31 cellular contexts compared by ENCODE assay signal in the genomic region with DNA sequence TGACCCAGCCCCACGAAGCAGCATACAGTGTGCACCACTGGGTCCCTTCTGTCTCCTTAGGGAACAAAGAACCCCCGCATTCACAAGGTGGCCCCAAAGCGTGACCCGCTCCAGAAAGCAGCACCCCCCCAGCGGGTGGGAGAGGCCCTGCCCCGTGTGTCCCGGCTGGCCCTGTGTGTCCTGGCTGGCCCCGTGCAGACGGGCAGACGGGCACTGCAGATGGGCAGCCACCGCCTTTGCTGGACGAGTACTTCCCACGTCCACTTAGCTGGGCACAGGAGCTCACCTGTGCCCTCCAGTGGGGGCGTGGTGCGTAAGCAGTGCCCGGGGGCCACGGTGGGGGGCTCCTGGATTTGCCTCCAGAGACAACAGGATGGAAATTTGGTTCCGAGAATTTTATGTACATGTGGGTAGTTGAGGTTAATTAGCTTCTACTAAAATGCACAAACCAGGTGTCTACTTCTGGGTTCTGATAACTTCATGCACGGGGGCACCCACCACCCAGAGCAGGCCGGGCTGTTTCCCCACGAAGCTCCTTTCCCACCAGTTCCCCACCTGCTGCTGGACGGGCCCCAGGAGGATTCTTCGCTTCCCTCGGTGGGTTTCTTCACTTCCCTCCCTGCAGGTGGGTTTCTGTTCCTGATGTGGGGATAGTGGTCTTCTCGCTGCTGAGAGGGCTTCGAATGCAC. TPM values are rescaled to one million over a fixed set of nuclear protein-coding genes. Genes with fewer than 3 reads are reported as not detected.
DNase-seq lines count a peak whose midpoint lies in the region; ATAC-seq, FAIRE-seq and TF ChIP-seq lines count a peak whose summit lies in the region.
"Had no signal": no experiment of that assay in that cellular context is flagged by ENCODE, and none has a peak within 500 bp of the region (broad histone marks: within the 10 kb centered on the region; RNA-seq: fewer than 3 reads in every experiment).

No MANE protein-coding gene starts in this region.

- H3K4ac ChIP-seq in mesenchymal stem cell (ENCODE audit: low read depth in 1 of 2, low read length in 2 of 2) = no peak overlapping the region

- H4K20me1 ChIP-seq in HepG2 (ENCODE audit: insufficient read depth, low read length) = no peaks in the 10 kb centered on the region
- H4K20me1 ChIP-seq in neural progenitor cell (ENCODE audit: low read depth) = no peaks in the 10 kb centered on the region

- TF ChIP-seq EP300 in HepG2 (IDR thresholded peaks at IDR 0.05; ENCODE audit: low read depth in 2 of 2, low read length in 2 of 2) (no peak), HepG2 (CRISPR knock-in tag; IDR thresholded peaks at IDR 0.05; ENCODE audit: borderline replicate concordance) (no peak)

- H3K27ac Mint-ChIP-seq in neural progenitor cell = no peak overlapping the region
- H3K27ac Mint-ChIP-seq: activated naive CD4-positive, alpha-beta T cell treated with anti-CD3 and anti-CD28 coated beads, Interleukin-2, amount 10 ng/mL, durations not matched to agents 7 days and 5 days; activated T-cell treated with anti-CD3 and anti-CD28 coated beads, Interleukin-2, amount 50 U/mL, for 72 hours; natural killer cell; stimulated activated naive CD8-positive, alpha-beta T cell treated with anti-CD3 and anti-CD28 coated beads, Interleukin-15, Interleukin-2, amounts not matched to agents 100 ng/mL and 50 ng/mL, for 24 hours had no signal

- BruUV-seq in HepG2 (replicated peaks; lab: Mats Ljungman, UMichigan) = no TSS peak

- no peaks in the 10 kb centered on the region for H3K27me3 ChIP-seq in right lobe of liver
- H3K27me3 ChIP-seq in HepG2 (ENCODE audit: control insufficient read depth in 1 of 2, insufficient read depth in 2 of 2, low read length in 2 of 2) = peaks cover 13 to 73% of the 10 kb centered on the region in 2 experiments; a peak in 4 of 5 replicates
- H3K27me3 ChIP-seq in mesenchymal stem cell (ENCODE audit: control insufficient read depth in 1 of 2, insufficient read depth in 1 of 2, low read length in 2 of 2) = peaks cover 0 to 84% of the 10 kb centered on the region in 2 experiments
- no peaks in the 10 kb centered on the region for H3K27me3 ChIP-seq in neural progenitor cell
- H3K27me3 ChIP-seq: brain microvascular endothelial cell had no signal

- H2AFZ ChIP-seq in HepG2 (ENCODE audit: low read length) = no peak overlapping the region
- H2AFZ ChIP-seq in mesenchymal stem cell (ENCODE audit: low read depth, low read length) = no peak overlapping the region
- no peak overlapping the region for H2AFZ ChIP-seq in neural progenitor cell (replicated peaks)

- H3K23ac ChIP-seq in mesenchymal stem cell (ENCODE audit: low read length in 2 of 2) = no peak overlapping the region

- no peaks in the 10 kb centered on the region for H3K9me3 ChIP-seq in right lobe of liver
- H3K9me3 ChIP-seq in HepG2 (ENCODE audit: low read length) = no peaks in the 10 kb centered on the region
- no peaks in the 10 kb centered on the region for H3K9me3 ChIP-seq in mesenchymal stem cell (ENCODE audit: control insufficient read depth, low read length)
- no peaks in the 10 kb centered on the region for H3K9me3 ChIP-seq in neural progenitor cell (ENCODE audit: low read depth)
- H3K9me3 ChIP-seq: heart right ventricle, mucosa of descending colon, SJCRH30, thoracic aorta had no signal

- DNase-seq in right lobe of liver = peak in 2 of 3 donors; percentile 17 to 39
- no peak for DNase-seq in HepG2 (ENCODE audit: low spot score)
- DNase-seq in coronary artery (ENCODE audit: low spot score) = peak; percentile 68
- peak; percentile 52 for DNase-seq in posterior vena cava (ENCODE audit: low spot score)
- DNase-seq in mesenchymal stem cell = no peak
- DNase-seq in AG20443 (ENCODE audit: low spot score) = no peak
- no peak for DNase-seq in neural progenitor cell (ENCODE audit: low spot score)
- DNase-seq: activated CD4-positive, alpha-beta T cell treated with anti-CD3 and anti-CD28 coated beads, Interleukin-2, amount 50 U/mL, for 4 hours; activated naive CD4-positive, alpha-beta T cell treated with anti-CD3 and anti-CD28 coated beads, Interleukin-2, amount 10 ng/mL, durations not matched to agents 7 days and 5 days; activated T-cell treated with anti-CD3 and anti-CD28 coated beads, Interleukin-2, amount 50 U/mL, for 72 hours; amniotic stem cell; brain microvascular endothelial cell; DMS79; foreskin melanocyte; GF-D8; heart right ventricle; mucosa of descending colon; MV-4-11; natural killer cell; NCI-H146; NCI-H226; NCI-H748 treated with DMSO at 0.1 percent for 48 hours; SJCRH30; T1000 had no signal

- no peak overlapping the region for H3K4me3 ChIP-seq in right lobe of liver
- H3K4me3 ChIP-seq in HepG2 (replicated peaks in 1 of 3; ENCODE audit: insufficient read depth in 1 of 3, low read depth in 2 of 3, low read length in 3 of 3) = no peak overlapping the region
- H3K4me3 ChIP-seq in coronary artery = no peak overlapping the region
- no peak overlapping the region for H3K4me3 ChIP-seq in mesenchymal stem cell (ENCODE audit: insufficient read depth in 1 of 2, low read depth in 1 of 2, low read length in 2 of 2)
- no peak overlapping the region for H3K4me3 ChIP-seq in neural progenitor cell
- H3K4me3 ChIP-seq: dorsolateral prefrontal cortex, heart right ventricle, lung, mucosa of descending colon, SJCRH30, skin epidermis, thoracic aorta had no signal

- no peak for FAIRE-seq in HepG2 (lab: Jason Lieb, UNC)
- FAIRE-seq: RCC 7860 had no signal

- H3K9me3 Mint-ChIP-seq in neural progenitor cell = peaks cover 3% of the 10 kb centered on the region
- H3K9me3 Mint-ChIP-seq: activated naive CD4-positive, alpha-beta T cell treated with anti-CD3 and anti-CD28 coated beads, Interleukin-2, amount 10 ng/mL, durations not matched to agents 7 days and 5 days; activated T-cell treated with anti-CD3 and anti-CD28 coated beads, Interleukin-2, amount 50 U/mL, for 72 hours; natural killer cell; stimulated activated naive CD8-positive, alpha-beta T cell treated with anti-CD3 and anti-CD28 coated beads, Interleukin-15, Interleukin-2, amounts not matched to agents 100 ng/mL and 50 ng/mL, for 24 hours had no signal

- no peak overlapping the region for H4K91ac ChIP-seq in mesenchymal stem cell (ENCODE audit: low read length)

- ATAC-seq in right lobe of liver = no peak
- no peak for ATAC-seq in HepG2
- ATAC-seq: activated T-cell treated with anti-CD3 and anti-CD28 coated beads, Interleukin-2, amount 50 U/mL, for 72 hours; HCT116; heart right ventricle; mucosa of descending colon; natural killer cell had no signal

- H3K4me1 Mint-ChIP-seq in neural progenitor cell = peaks cover 38% of the 10 kb centered on the region

- no peak overlapping the region for H2AK5ac ChIP-seq in mesenchymal stem cell (ENCODE audit: low read length, severe bottlenecking)

- TF ChIP-seq CTCF in right lobe of liver (IDR thresholded peaks at IDR 0.05) (no peak), HepG2 (CRISPR knock-in tag; IDR thresholded peaks at IDR 0.05) (no peak), coronary artery (IDR thresholded peaks at IDR 0.05) (no peak), neural progenitor cell (IDR thresholded peaks at IDR 0.05) (no peak)

- H3K36me3 ChIP-seq in right lobe of liver (no peaks in the 10 kb centered on the region), HepG2 (replicated peaks in 1 of 2; ENCODE audit: control insufficient read depth in 1 of 2, insufficient read depth in 2 of 2, low read length in 2 of 2) (no peaks in the 10 kb centered on the region), mesenchymal stem cell (ENCODE audit: control insufficient read depth in 1 of 2, insufficient read depth in 2 of 2, low read depth in 1 of 2, low read length in 2 of 2) (no peaks in the 10 kb centered on the region), neural progenitor cell (no peaks in the 10 kb centered on the region)
- H3K36me3 ChIP-seq: brain microvascular endothelial cell, heart right ventricle, SJCRH30, thoracic aorta had no signal

- peaks cover 8% of the 10 kb centered on the region for H3F3A ChIP-seq in neural progenitor cell (ENCODE audit: low read depth)

- H3K36me3 Mint-ChIP-seq in neural progenitor cell = no peaks in the 10 kb centered on the region
- H3K36me3 Mint-ChIP-seq: activated naive CD4-positive, alpha-beta T cell treated with anti-CD3 and anti-CD28 coated beads, Interleukin-2, amount 10 ng/mL, durations not matched to agents 7 days and 5 days; natural killer cell had no signal

- H3K27me3 Mint-ChIP-seq in neural progenitor cell (ENCODE audit: insufficient read depth, low read depth) = peaks cover 16% of the 10 kb centered on the region
- H3K27me3 Mint-ChIP-seq: stimulated activated naive CD8-positive, alpha-beta T cell treated with anti-CD3 and anti-CD28 coated beads, Interleukin-15, Interleukin-2, amounts not matched to agents 100 ng/mL and 50 ng/mL, for 24 hours had no signal

- POLR2A ChIA-PET in HepG2 (lab: Yijun Ruan, JAX) = interaction anchor here (0.8 kb wide), 1 partner anchor 19 kb away, joined by 3 read pairs; no protein-coding TSS in a partner anchor

- H3K14ac ChIP-seq in mesenchymal stem cell (ENCODE audit: low read length in 2 of 2) = no peak overlapping the region

- no peak overlapping the region for H4K8ac ChIP-seq in mesenchymal stem cell (ENCODE audit: low read length)

- intact Hi-C loops in right lobe of liver (cut with DNase I) (no loop called here), HepG2 (cut with micrococcal nuclease; ENCODE audit: unreplicated experiment) (no loop called here), posterior vena cava (cut with DNase I) (no loop called here)

- H2BK15ac ChIP-seq in mesenchymal stem cell (ENCODE audit: low read depth, poor library complexity, severe bottlenecking) = no peak overlapping the region

- no peak for TF ChIP-seq POLR2A in right lobe of liver (IDR thresholded peaks at IDR 0.05)
- no peak for TF ChIP-seq POLR2A in HepG2 (IDR thresholded peaks at IDR 0.05; ENCODE audit: insufficient read depth in 1 of 2, low read depth in 2 of 2, low read length in 2 of 2)

- H3K18ac ChIP-seq in mesenchymal stem cell (ENCODE audit: low read depth in 1 of 2, low read length in 2 of 2) = no peak overlapping the region

- H3K9ac ChIP-seq in HepG2 (ENCODE audit: insufficient read depth, low read depth, low read length) (no peak overlapping the region), mesenchymal stem cell (ENCODE audit: low read length) (no peak overlapping the region), neural progenitor cell (no peak overlapping the region)

- H3K4me1 ChIP-seq in right lobe of liver = no peaks in the 10 kb centered on the region
- peaks cover 9% of the 10 kb centered on the region; the same call in 1 of the 2 replicates for H3K4me1 ChIP-seq in HepG2 (ENCODE audit: insufficient read depth, low read length)
- peaks cover 19% of the 10 kb centered on the region for H3K4me1 ChIP-seq in mesenchymal stem cell (ENCODE audit: control insufficient read depth, insufficient read depth, low read depth, low read length)
- H3K4me1 ChIP-seq in neural progenitor cell = peaks cover 19% of the 10 kb centered on the region
- H3K4me1 ChIP-seq: heart right ventricle, SJCRH30 had no signal

- no peak overlapping the region for H2BK5ac ChIP-seq in mesenchymal stem cell (ENCODE audit: low read depth, low read length, poor library complexity, severe bottlenecking)

- H3K27ac ChIP-seq in right lobe of liver (no peak overlapping the region), HepG2 (ENCODE audit: extremely low read length, insufficient read depth, low read length) (no peak overlapping the region), coronary artery (no peak overlapping the region), mesenchymal stem cell (ENCODE audit: low read length, poor library complexity, severe bottlenecking) (no peak overlapping the region), neural progenitor cell (no peak overlapping the region)
- H3K27ac ChIP-seq: brain microvascular endothelial cell, heart right ventricle, SJCRH30, thoracic aorta had no signal

- CTCF ChIA-PET in HepG2 (lab: Yijun Ruan, JAX; ENCODE audit: low intra/inter-chr PET ratio, low total read pairs) = no interaction called here

- 69% methylated on average over 16 of the region's 26 CpGs for WGBS in right lobe of liver (ENCODE audit: insufficient coverage, low coverage, low lambda C conversion rate, missing lambda C conversion rate)
- 34% methylated on average over 6 of the region's 26 CpGs for WGBS in HepG2 (ENCODE audit: low lambda C conversion rate)
- 91% methylated on average over 23 of the region's 26 CpGs for WGBS in mesenchymal stem cell

- H3K79me2 ChIP-seq in HepG2 (ENCODE audit: insufficient read depth, low read length) (no peaks in the 10 kb centered on the region), neural progenitor cell (ENCODE audit: low read depth) (no peaks in the 10 kb centered on the region)

- no peaks in the 10 kb centered on the region for H3K79me1 ChIP-seq in mesenchymal stem cell (replicated peaks; ENCODE audit: low read length, poor library complexity, severe bottlenecking)

- no peak overlapping the region for H2BK120ac ChIP-seq in mesenchymal stem cell (ENCODE audit: low read depth, low read length)

- in situ Hi-C loops in HepG2 (cut with HindIII; ENCODE audit: extremely low pct_ligation_motif_present, low pct_unique_long_range_greater_than_20kb) = no loop called here

- H3K4me2 ChIP-seq in HepG2 (ENCODE audit: low read depth, low read length) = no peak overlapping the region
- no peak overlapping the region for H3K4me2 ChIP-seq in mesenchymal stem cell (ENCODE audit: low read length, poor library complexity, severe bottlenecking)
- H3K4me2 ChIP-seq in neural progenitor cell = no peak overlapping the region

- no peak for TF ChIP-seq RAD21 in HepG2 (CRISPR knock-in tag; IDR thresholded peaks at IDR 0.05)

- H3K4me3 Mint-ChIP-seq in neural progenitor cell = no peak overlapping the region
- H3K4me3 Mint-ChIP-seq: activated naive CD4-positive, alpha-beta T cell treated with anti-CD3 and anti-CD28 coated beads, Interleukin-2, amount 10 ng/mL, durations not matched to agents 7 days and 5 days; activated T-cell treated with anti-CD3 and anti-CD28 coated beads, Interleukin-2, amount 50 U/mL, for 72 hours; natural killer cell; stimulated activated naive CD8-positive, alpha-beta T cell treated with anti-CD3 and anti-CD28 coated beads, Interleukin-15, Interleukin-2, amounts not matched to agents 100 ng/mL and 50 ng/mL, for 24 hours had no signal

- H2BK12ac ChIP-seq in mesenchymal stem cell (ENCODE audit: low read length in 2 of 2) = no peak overlapping the region

RNA-seq across cellular contexts. Expression of a gene that starts 33.2 kb away (rescaled TPM):
- total RNA-seq in right lobe of liver = 10 to 100 TPM in 4 of 6 experiments, 1 to 10 TPM in 2; 4.5 to 24.5 (median 15.7) TPM
- total RNA-seq in HepG2 (2016; rRNA removed; fragmentation: Illumina TruSeq; extraction: Trizol) = 12.6 and 21.8 TPM in 2 replicates
- 4.8 and 5.6 TPM in 2 replicates for total RNA-seq in HepG2 (2016; cell fraction: cytosol; rRNA removed; fragmentation: Illumina TruSeq; extraction: Trizol; ENCODE audit: low read depth)
- 11.0 and 23.6 TPM in 2 replicates for total RNA-seq in HepG2 (2016; cell fraction: insoluble cytoplasmic fraction; rRNA removed; fragmentation: Illumina TruSeq; extraction: Trizol)
- 10.8 TPM in 2 replicates for total RNA-seq in HepG2 (2016; cell fraction: membrane; rRNA removed; fragmentation: Illumina TruSeq; extraction: Trizol)
- total RNA-seq in HepG2 (2016; cell fraction: nucleus; rRNA removed; fragmentation: Illumina TruSeq; extraction: Trizol) = 21.2 and 27.4 TPM in 2 replicates
- polyA plus RNA-seq in HepG2 (2011; rRNA removed) = 23.0 and 31.0 TPM in 2 replicates
- 14.5 and 24.7 TPM in 2 replicates for polyA plus RNA-seq in HepG2 (2011; cell fraction: cytosol; rRNA removed)
- 49.0 and 62.1 TPM in 2 replicates for polyA plus RNA-seq in HepG2 (2011; cell fraction: nucleus; rRNA removed)
- polyA plus RNA-seq in HepG2 (2012) = 18.0 and 36.8 TPM in 2 replicates
- polyA plus RNA-seq in HepG2 (2016; cell fraction: cytosol; fragmentation: Illumina TruSeq; extraction: Trizol; ENCODE audit: low read depth) = 3.7 and 4.0 TPM in 2 replicates
- 11.1 and 13.0 TPM in 2 replicates for polyA plus RNA-seq in HepG2 (2016; cell fraction: insoluble cytoplasmic fraction; fragmentation: Illumina TruSeq; extraction: Trizol; ENCODE audit: low read depth)
- polyA plus RNA-seq in HepG2 (2016; cell fraction: membrane; fragmentation: Illumina TruSeq; extraction: Trizol; ENCODE audit: low read depth) = 6.4 and 7.2 TPM in 2 replicates
- 44.5 and 46.0 TPM in 2 replicates for polyA plus RNA-seq in HepG2 (2016; cell fraction: nucleus; fragmentation: Illumina TruSeq; extraction: Trizol; ENCODE audit: insufficient read depth, low read depth)
- 42.0 and 128 TPM in 2 replicates for polyA minus RNA-seq in HepG2 (2011; rRNA and poly(A)+ RNA removed; ENCODE audit: low replicate concordance)
- 32.2 and 34.4 TPM in 2 replicates for polyA minus RNA-seq in HepG2 (2011; cell fraction: cytosol; rRNA and poly(A)+ RNA removed)
- 12.2 and 14.7 TPM in 2 replicates for polyA minus RNA-seq in HepG2 (2011; cell fraction: nucleus; rRNA and poly(A)+ RNA removed)
- total RNA-seq in posterior vena cava = 1 to 10 TPM; 4.5 to 6.5 TPM
- 7.5 TPM for polyA plus RNA-seq in mesenchymal stem cell (2013, experiment 1 of 2)
- polyA plus RNA-seq in mesenchymal stem cell (2013, experiment 2 of 2) = 6.8 TPM
- total RNA-seq in neural progenitor cell (ENCODE audit: low replicate concordance) = 7.7 and 17.3 TPM in 2 replicates

Comparison
In these comparisons a context has a peak if more than half of its experiments do, and no peak if none do; other contexts are left out.
1. DNase-seq: peak in right lobe of liver (2 of 3), coronary artery (single experiment) and posterior vena cava (single experiment); none in HepG2 (single experiment), mesenchymal stem cell (single experiment), AG20443 (single experiment) and neural progenitor cell (single experiment).